ENCODE assay signal across 2 cellular contexts in genomic region chr2:238520359-238520886, GRCh38.
TF ChIP-seq lines count a peak whose summit lies in the region.

No MANE protein-coding gene starts in this region.

TF ChIP-seq in IMR-90, 13 proteins besides CTCF, POLR2A, EP300 and RAD21:
- TF ChIP-seq CHD1 (IDR thresholded peaks at IDR 0.05; ENCODE audit: low read depth, low read length) (no peak), RFX5 (IDR thresholded peaks at IDR 0.05; ENCODE audit: low read depth, low read length) (no peak), FOS (IDR thresholded peaks at IDR 0.05; ENCODE audit: low read depth, low read length) (no peak), RCOR1 (IDR thresholded peaks at IDR 0.05; ENCODE audit: insufficient replicate concordance, low read length) (no peak), USF2 (IDR thresholded peaks at IDR 0.05; ENCODE audit: low read depth, low read length) (no peak), MAFK (IDR thresholded peaks at IDR 0.05; ENCODE audit: low read depth, low read length) (no peak), MAZ (IDR thresholded peaks at IDR 0.05; ENCODE audit: borderline replicate concordance, low read depth, low read length) (no peak), SMC3 (IDR thresholded peaks at IDR 0.05; ENCODE audit: low read depth, low read length) (no peak), BHLHE40 (IDR thresholded peaks at IDR 0.05; ENCODE audit: low read depth, low read length) (no peak), CEBPB (IDR thresholded peaks at IDR 0.05; ENCODE audit: low read depth, low read length) (no peak)

TF ChIP-seq in GM12878, 131 proteins besides CTCF, POLR2A, EP300 and RAD21:
- TF ChIP-seq FOXK2 (IDR thresholded peaks at IDR 0.05), result 0 out of 2 replicates have a peak, but pooled peaks have one; percentile 30
- peak; percentile 31; the same call in 1 of the 2 replicates for TF ChIP-seq IRF5 (IDR thresholded peaks at IDR 0.05; ENCODE audit: borderline replicate concordance)
- no peak for TF ChIP-seq MTA2 (IDR thresholded peaks at IDR 0.05; ENCODE audit: low read depth)
- TF ChIP-seq SMAD1 (IDR thresholded peaks at IDR 0.05; ENCODE audit: low read depth, partially characterized antibody), result no peak
- no peak for TF ChIP-seq SP1 (IDR thresholded peaks at IDR 0.05; ENCODE audit: low read depth, low read length)
